23 cellular contexts compared by ENCODE assay signal in genomic region chr1:173208146-173208545, GRCh38.
"Had no signal": no experiment of that assay in that cellular context is flagged by ENCODE, and none has a peak within 500 bp of the region (broad histone marks: within the 10 kb centered on the region; RNA-seq: fewer than 3 reads in every experiment).

No MANE protein-coding gene starts in this region.

- H3K27me3 ChIP-seq: breast epithelium, SJSA1 had no signal

- H3K9me3 ChIP-seq: breast epithelium, SJSA1 had no signal

- H3K36me3 ChIP-seq: breast epithelium, SJSA1 had no signal

- FAIRE-seq: RCC 7860 had no signal

- DNase-seq: activated B cell treated with CpG ODN at 0.5 μM for 24 hours; activated CD4-positive, alpha-beta memory T cell treated with anti-CD3 and anti-CD28 coated beads for 36 hours; activated CD4-positive, alpha-beta T cell treated with anti-CD3 and anti-CD28 coated beads for 1 hour; activated CD4-positive, alpha-beta T cell treated with anti-CD3 and anti-CD28 coated beads, Interleukin-2, amount 10 ng/mL, durations not matched to agents 24 days and 14 days; activated CD8-positive, alpha-beta memory T cell treated with anti-CD3 and anti-CD28 coated beads for 24 hours; activated effector memory CD4-positive, alpha-beta T cell treated with anti-CD3 and anti-CD28 coated beads, Interleukin-2, amount 50 U/mL, for 16 hours; activated naive CD4-positive, alpha-beta T cell treated with anti-CD3 and anti-CD28 coated beads for 36 hours; activated T-cell treated with anti-CD3 and anti-CD28 coated beads, Interleukin-2, amount 50 U/mL, for 4 hours; amygdala; caudate nucleus; Kasumi-1; NCI-H1048; NCI-H146; NCI-H187 treated with DMSO at 0.1 percent for 48 hours; NCI-H2081 treated with DMSO at 0.1 percent for 48 hours; NCI-H446; NCI-H524; SHP77; T-helper 17 cell; T-helper 9 cell had no signal

- H3K4me1 ChIP-seq: SJSA1 had no signal

- H3K4me3 ChIP-seq: breast epithelium, SJSA1 had no signal
